ENCODE assay signal across 1 cellular context in the genomic region with DNA sequence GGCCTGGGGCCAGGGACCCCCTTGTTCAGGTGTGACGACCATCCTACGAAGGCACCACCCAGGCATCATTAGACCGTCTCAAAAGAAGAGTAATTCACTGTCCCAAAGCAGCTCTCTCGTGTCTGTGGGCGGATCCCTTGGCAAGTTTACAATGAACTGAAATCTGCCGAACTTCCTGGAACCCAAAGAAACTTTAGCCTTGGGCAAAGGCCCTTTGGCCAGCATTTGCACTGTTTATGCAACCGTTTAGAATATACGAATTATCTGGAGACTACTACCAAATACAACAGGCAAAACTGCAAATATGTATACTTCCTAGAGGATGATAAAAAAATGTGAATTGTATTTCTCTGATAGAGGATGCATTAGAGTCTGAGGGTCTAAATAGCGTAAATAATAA.
TF ChIP-seq lines count a peak whose summit lies in the region.

No MANE protein-coding gene starts in this region.

TF ChIP-seq in K562, 482 proteins besides CTCF, POLR2A, EP300 and RAD21:
- TF ChIP-seq ADNP (tag; IDR thresholded peaks at IDR 0.05) = no peak
- no peak for TF ChIP-seq SMAD4 (CRISPR knock-in tag; conservative IDR thresholded peaks at IDR 0.05)
- TF ChIP-seq HIVEP1 (CRISPR knock-in tag; IDR thresholded peaks at IDR 0.05) = no peak
- no peak for TF ChIP-seq CC2D1A (IDR thresholded peaks at IDR 0.05)
- TF ChIP-seq, protein P1, sequence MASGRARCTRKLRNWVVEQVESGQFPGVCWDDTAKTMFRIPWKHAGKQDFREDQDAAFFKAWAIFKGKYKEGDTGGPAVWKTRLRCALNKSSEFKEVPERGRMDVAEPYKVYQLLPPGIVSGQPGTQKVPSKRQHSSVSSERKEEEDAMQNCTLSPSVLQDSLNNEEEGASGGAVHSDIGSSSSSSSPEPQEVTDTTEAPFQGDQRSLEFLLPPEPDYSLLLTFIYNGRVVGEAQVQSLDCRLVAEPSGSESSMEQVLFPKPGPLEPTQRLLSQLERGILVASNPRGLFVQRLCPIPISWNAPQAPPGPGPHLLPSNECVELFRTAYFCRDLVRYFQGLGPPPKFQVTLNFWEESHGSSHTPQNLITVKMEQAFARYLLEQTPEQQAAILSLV (tag; IDR thresholded peaks at IDR 0.05) = no peak
- TF ChIP-seq, protein P2, sequence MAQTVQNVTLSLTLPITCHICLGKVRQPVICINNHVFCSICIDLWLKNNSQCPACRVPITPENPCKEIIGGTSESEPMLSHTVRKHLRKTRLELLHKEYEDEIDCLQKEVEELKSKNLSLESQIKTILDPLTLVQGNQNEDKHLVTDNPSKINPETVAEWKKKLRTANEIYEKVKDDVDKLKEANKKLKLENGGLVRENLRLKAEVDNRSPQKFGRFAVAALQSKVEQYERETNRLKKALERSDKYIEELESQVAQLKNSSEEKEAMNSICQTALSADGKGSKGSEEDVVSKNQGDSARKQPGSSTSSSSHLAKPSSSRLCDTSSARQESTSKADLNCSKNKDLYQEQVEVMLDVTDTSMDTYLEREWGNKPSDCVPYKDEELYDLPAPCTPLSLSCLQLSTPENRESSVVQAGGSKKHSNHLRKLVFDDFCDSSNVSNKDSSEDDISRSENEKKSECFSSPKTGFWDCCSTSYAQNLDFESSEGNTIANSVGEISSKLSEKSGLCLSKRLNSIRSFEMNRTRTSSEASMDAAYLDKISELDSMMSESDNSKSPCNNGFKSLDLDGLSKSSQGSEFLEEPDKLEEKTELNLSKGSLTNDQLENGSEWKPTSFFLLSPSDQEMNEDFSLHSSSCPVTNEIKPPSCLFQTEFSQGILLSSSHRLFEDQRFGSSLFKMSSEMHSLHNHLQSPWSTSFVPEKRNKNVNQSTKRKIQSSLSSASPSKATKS (CRISPR knock-in tag; IDR thresholded peaks at IDR 0.05) = no peak
- no peak for TF ChIP-seq GATAD2B (IDR thresholded peaks at IDR 0.05; ENCODE audit: borderline replicate concordance)
- TF ChIP-seq RBM34 (IDR thresholded peaks at IDR 0.05; ENCODE audit: borderline replicate concordance, insufficient read depth, low read length) = no peak
- no peak for TF ChIP-seq NR1H2 (CRISPR knock-in tag; IDR thresholded peaks at IDR 0.05)
- TF ChIP-seq FOXA1 (IDR thresholded peaks at IDR 0.05; ENCODE audit: borderline replicate concordance) = no peak
